Comparison of ENCODE assay signal across 8 cellular contexts in the genomic region with DNA sequence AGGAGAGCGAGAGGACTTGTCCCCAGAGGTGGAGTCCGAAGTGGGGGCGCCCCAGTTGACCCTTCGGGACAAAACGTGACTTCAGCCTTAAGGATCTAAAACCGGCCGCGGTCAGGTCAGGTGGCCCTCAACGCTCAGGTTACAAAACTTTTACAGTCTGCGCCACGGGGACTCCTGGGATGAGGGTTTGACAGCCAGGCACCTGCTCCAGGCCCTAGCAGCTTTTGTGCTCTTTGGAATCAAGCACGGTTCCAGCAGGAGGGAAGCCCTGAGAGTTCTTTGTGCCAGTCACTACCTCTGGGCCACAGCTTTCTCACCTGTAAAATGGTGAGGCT. TPM values are rescaled to one million over a fixed set of nuclear protein-coding genes. Genes with fewer than 3 reads are reported as not detected.
DNase-seq lines count a peak whose midpoint lies in the region; ATAC-seq and TF ChIP-seq lines count a peak whose summit lies in the region.

No MANE protein-coding gene starts in this region.

- DNase-seq in MG63 (no peak), choroid plexus epithelial cell (ENCODE audit: low read depth) (no peak), midbrain (lab: John Stamatoyannopoulos, UW) (peak; percentile 22), MV-4-11 (lab: John Stamatoyannopoulos, UW) (no peak), NCI-H1048 (lab: John Stamatoyannopoulos, UW) (no peak)

- H3K36me3 ChIP-seq in ACC112 (ENCODE audit: insufficient read depth, low read length), result no peaks in the 10 kb centered on the region
- no peaks in the 10 kb centered on the region for H3K36me3 ChIP-seq in MG63

- peaks cover 21% of the 10 kb centered on the region for H3K79me2 ChIP-seq in ACC112 (ENCODE audit: control insufficient read depth, insufficient read depth, low read length, unreplicated experiment)

- H3K4me1 ChIP-seq in ACC112 (ENCODE audit: control insufficient read depth, insufficient read depth, low read length, unreplicated experiment), result peaks cover 16% of the 10 kb centered on the region

- H3K9me3 ChIP-seq in MG63, result no peaks in the 10 kb centered on the region

- H3K27ac ChIP-seq in ACC112 (ENCODE audit: low read depth, low read length), result peak overlapping the region; percentile 87

- H2AFZ ChIP-seq in ACC112 (ENCODE audit: low read length, unreplicated experiment), result peak overlapping the region; percentile 47

- ATAC-seq in HG03571 (IDR thresholded peaks at IDR 0.05; ENCODE audit: unreplicated experiment), result no peak
- no peak for ATAC-seq in GM21786 (IDR thresholded peaks at IDR 0.05; ENCODE audit: unreplicated experiment)

- H3K27me3 ChIP-seq in ACC112 (ENCODE audit: insufficient read depth, low read length) (no peaks in the 10 kb centered on the region), MG63 (no peaks in the 10 kb centered on the region)

- H3K4me3 ChIP-seq in ACC112 (ENCODE audit: low read depth, low read length) (peak overlapping the region; percentile 93), MG63 (peak overlapping the region; percentile 45), choroid plexus epithelial cell (ENCODE audit: low read depth, low read length) (peak overlapping the region; percentile 72)

- no peak for TF ChIP-seq CTCF in choroid plexus epithelial cell (conservative IDR thresholded peaks at IDR 0.05; ENCODE audit: low read depth, low read length)

RNA-seq across cellular contexts. Expression of a gene that starts 0.3 kb away (rescaled TPM):
- 0.99 TPM in 1 of 2 replicates, not detected in the other for total RNA-seq in MG63 (2014; rRNA removed; shearing (Covaris generic); ENCODE audit: low replicate concordance)

RNA-seq across cellular contexts. Expression of a gene that starts 6.0 kb away (rescaled TPM):
- 10.8 and 53.9 TPM in 2 replicates for total RNA-seq in MG63 (2014; rRNA removed; shearing (Covaris generic); ENCODE audit: low replicate concordance)

RNA-seq across cellular contexts. Expression of a gene that starts 18.5 kb away (rescaled TPM):
- total RNA-seq in MG63 (2014; rRNA removed; shearing (Covaris generic); ENCODE audit: low replicate concordance), result 9.0 and 9.1 TPM in 2 replicates

RNA-seq across cellular contexts. Expression of a gene that starts 57.1 kb away (rescaled TPM):
- 19.7 and 67.7 TPM in 2 replicates for total RNA-seq in MG63 (2014; rRNA removed; shearing (Covaris generic); ENCODE audit: low replicate concordance)
